17 cellular contexts compared by ENCODE assay signal in the genomic region with DNA sequence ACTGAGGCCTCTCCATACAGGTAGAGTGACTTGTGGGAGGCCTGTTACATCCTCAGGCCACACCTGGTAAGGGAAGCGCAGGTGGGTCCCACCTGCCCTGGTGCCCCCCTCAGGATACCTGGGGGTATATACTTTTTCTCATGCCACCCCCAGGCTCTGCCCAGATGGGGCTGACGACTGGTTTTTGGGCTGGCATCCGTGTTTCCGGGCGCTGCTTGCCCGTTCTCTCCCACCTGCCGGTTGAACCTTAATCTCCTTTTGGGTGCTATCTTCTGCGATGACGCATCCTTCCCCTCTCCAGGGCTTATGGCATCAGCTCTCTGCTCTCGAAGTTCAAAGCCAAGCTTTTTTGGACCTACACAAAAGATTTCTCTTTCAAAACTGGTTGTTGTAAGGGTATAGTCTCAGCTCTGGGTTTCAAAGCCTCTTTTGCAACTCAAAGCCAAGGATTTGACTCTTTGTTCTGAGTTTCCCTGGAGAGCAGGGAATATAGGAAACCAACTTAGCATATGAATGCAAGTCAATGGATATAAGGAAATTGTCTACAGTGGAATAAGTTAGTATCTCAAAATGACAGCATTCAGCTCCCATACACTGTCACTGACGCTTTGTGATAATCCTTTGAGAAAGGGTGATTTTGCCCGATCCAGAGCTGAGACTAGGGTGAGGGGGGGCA. TPM values are rescaled to one million over a fixed set of nuclear protein-coding genes. Genes with fewer than 3 reads are reported as not detected.
"Had no signal": no experiment of that assay in that cellular context is flagged by ENCODE, and none has a peak within 500 bp of the region (broad histone marks: within the 10 kb centered on the region; RNA-seq: fewer than 3 reads in every experiment).

No MANE protein-coding gene starts in this region.

- H3K36me3 ChIP-seq: gastrocnemius medialis, prostate gland, right atrium auricular region, transverse colon, uterus had no signal

- DNase-seq: activated CD4-positive, alpha-beta T cell treated with anti-CD3 and anti-CD28 coated beads, Interleukin-2, amount 10 ng/mL, durations not matched to agents 7 days and 5 days; activated CD8-positive, alpha-beta memory T cell treated with anti-CD3 and anti-CD28 coated beads, Interleukin-2, amount 50 U/mL, for 4 hours; activated effector memory CD4-positive, alpha-beta T cell treated with anti-CD3 and anti-CD28 coated beads, Interleukin-2, amount 50 U/mL, for 16 hours; activated naive CD4-positive, alpha-beta T cell treated with anti-CD3 and anti-CD28 coated beads, Interleukin-2, amount 50 U/mL, for 16 hours; activated T-cell treated with anti-CD3 and anti-CD28 coated beads, Interleukin-2, amount 50 U/mL, for 72 hours; aorta; cortex of kidney; gastrocnemius medialis; immature natural killer cell; left ventricle myocardium superior; nephron progenitor cell; transverse colon; uterus had no signal

- H3K27me3 ChIP-seq: right atrium auricular region, transverse colon, uterus had no signal

- ATAC-seq: activated T-cell treated with anti-CD3 and anti-CD28 coated beads, Interleukin-2, amount 50 U/mL, for 72 hours; gastrocnemius medialis; left ventricle myocardium superior had no signal

- H3K4me1 ChIP-seq: prostate gland, right atrium auricular region, transverse colon, uterus had no signal

- H3K27ac ChIP-seq: gastrocnemius medialis, prostate gland, right atrium auricular region, transverse colon, uterus had no signal

- H3K9me3 ChIP-seq: gastrocnemius medialis, prostate gland, right atrium auricular region, transverse colon, uterus had no signal

- H3K4me3 ChIP-seq: gastrocnemius medialis, prostate gland, right atrium auricular region, transverse colon, uterus had no signal

RNA-seq across cellular contexts. Expression of gene LRRC10B, which starts 8.6 kb away (rescaled TPM):
- total RNA-seq: activated CD4-positive, alpha-beta T cell treated with anti-CD3 and anti-CD28 coated beads, Interleukin-2, amount 10 ng/mL, durations not matched to agents 7 days and 5 days; activated T-cell treated with anti-CD3 and anti-CD28 coated beads, Interleukin-2, amount 50 U/mL, for 72 hours; myocyte; osteocyte had no signal
- polyA plus RNA-seq: immature natural killer cell had no signal
